3 cellular contexts compared by ENCODE assay signal in the genomic region with DNA sequence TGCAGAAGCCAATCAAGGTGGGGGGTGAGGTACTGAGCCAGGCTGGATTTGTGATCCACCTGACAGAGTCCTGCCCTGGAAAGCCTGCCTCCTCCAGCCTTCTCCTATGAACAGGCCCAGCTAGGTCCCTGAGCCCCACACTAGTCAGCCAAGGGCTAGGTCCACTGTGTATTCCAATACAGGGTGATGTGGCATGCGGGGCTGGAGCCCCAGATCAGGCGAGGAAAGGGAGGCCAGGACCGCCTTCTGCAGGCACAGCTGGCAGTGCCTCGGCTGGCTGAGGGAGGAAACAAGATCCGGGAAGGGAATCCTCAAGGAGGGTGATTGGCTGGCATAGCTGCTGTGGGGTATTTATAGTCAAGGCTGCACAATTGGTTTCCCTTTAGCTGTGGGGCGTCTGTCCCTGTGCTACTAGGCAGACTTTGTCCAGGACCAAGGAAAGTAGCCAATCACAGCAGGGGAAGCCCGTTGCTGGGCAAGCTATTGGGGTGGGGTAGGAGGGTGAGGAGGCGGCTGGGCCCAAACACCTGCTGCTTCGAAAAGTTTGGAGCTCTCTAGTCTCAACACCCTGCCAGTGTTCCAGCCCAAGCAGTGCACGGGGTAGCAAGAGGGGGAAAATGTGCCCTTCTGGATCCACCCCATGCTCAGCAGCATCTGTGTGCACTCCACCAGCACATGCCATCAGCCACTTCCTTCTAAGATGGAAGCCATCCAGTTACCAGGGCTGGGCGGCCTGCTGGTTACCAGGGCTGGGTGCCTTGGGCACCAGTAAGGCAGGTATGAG.
TF ChIP-seq lines count a peak whose summit lies in the region.

No MANE protein-coding gene starts in this region.

TF ChIP-seq in IMR-90, 13 proteins besides CTCF, POLR2A, EP300 and RAD21:
- no peak for TF ChIP-seq FOS (IDR thresholded peaks at IDR 0.05; ENCODE audit: low read depth, low read length)
- TF ChIP-seq RFX5 (IDR thresholded peaks at IDR 0.05; ENCODE audit: low read depth, low read length) = peak; percentile 70
TF ChIP-seq in IMR-90: peak in this region for 1.

TF ChIP-seq in SK-N-SH, 30 proteins besides CTCF, POLR2A, EP300 and RAD21:
- TF ChIP-seq CHD2 (IDR thresholded peaks at IDR 0.05; ENCODE audit: low read length, partially characterized antibody) = no peak
- no peak for TF ChIP-seq MXI1 (IDR thresholded peaks at IDR 0.05; ENCODE audit: low read depth, low read length)
- peak; percentile 92 for TF ChIP-seq RFX5 (IDR thresholded peaks at IDR 0.05; ENCODE audit: low read length)
- TF ChIP-seq YY1 (IDR thresholded peaks at IDR 0.05; ENCODE audit: low read depth) = no peak
- no peak for TF ChIP-seq MEF2A (IDR thresholded peaks at IDR 0.05; ENCODE audit: borderline replicate concordance, low read depth)

TF ChIP-seq in HEK293T, 16 proteins besides CTCF, POLR2A, EP300 and RAD21:
- TF ChIP-seq ARNT (IDR thresholded peaks at IDR 0.05) (no peak), SUZ12 (IDR thresholded peaks at IDR 0.05) (no peak), FOXM1 (IDR thresholded peaks at IDR 0.05; ENCODE audit: borderline replicate concordance) (no peak), ZNF384 (IDR thresholded peaks at IDR 0.05) (no peak)
